In the genomic region with DNA sequence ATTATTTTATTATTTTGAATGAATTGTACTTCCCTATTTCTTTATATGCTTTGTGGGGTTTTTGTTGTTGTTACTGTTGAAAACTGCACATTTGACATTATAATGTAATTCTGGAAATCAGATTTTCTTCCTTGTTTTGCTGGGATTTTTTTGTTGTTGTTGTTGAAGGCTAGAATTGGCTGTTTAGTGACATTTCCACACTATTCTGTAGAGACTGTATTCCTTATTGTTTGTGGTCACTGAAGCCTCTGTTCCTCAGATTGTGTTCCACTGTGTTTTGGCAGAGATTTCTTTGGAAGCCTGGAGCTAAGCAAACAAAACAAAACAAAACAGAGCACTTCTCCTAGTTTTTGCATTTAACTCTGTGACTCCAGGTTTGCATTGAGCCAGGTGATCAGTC, we compare ENCODE assay signal across 25 cellular contexts. TPM values are rescaled to one million over a fixed set of nuclear protein-coding genes. Genes with fewer than 3 reads are reported as not detected.
DNase-seq lines count a peak whose midpoint lies in the region; ATAC-seq, FAIRE-seq and TF ChIP-seq lines count a peak whose summit lies in the region.
"Had no signal": no experiment of that assay in that cellular context is flagged by ENCODE, and none has a peak within 500 bp of the region (broad histone marks: within the 10 kb centered on the region; RNA-seq: fewer than 3 reads in every experiment).

No MANE protein-coding gene starts in this region.

- TF ChIP-seq POLR2A in K562 (conservative IDR thresholded peaks at IDR 0.05) (no peak), erythroblast (IDR thresholded peaks at IDR 0.05; ENCODE audit: low read length) (no peak)

- CTCF ChIA-PET in K562 (lab: Yijun Ruan, JAX; ENCODE audit: low intra/inter-chr PET ratio): interaction anchor here (0.7 kb wide), 1 partner anchor 896 kb away, joined by 3 read pairs; no protein-coding TSS in a partner anchor

- peaks cover 12% of the 10 kb centered on the region for H3K9me3 ChIP-seq in K562 (replicated peaks; ENCODE audit: control insufficient read depth, insufficient read depth, low read depth, low read length)

- no peak overlapping the region for H3K4me3 ChIP-seq in K562
- H3K4me3 ChIP-seq: BLaER1, GM12878, GM23338 had no signal

- no peak overlapping the region for H3K27ac Mint-ChIP-seq in activated naive CD8-positive, alpha-beta T cell treated with anti-CD3 and anti-CD28 coated beads, Interleukin-2, amount 50 U/mL, for 24 hours
- H3K27ac Mint-ChIP-seq: B cell; CD4-positive, CD25-positive, alpha-beta regulatory T cell; CD8-positive, alpha-beta T cell; GM23338; HFFc6 had no signal

- no peaks in the 10 kb centered on the region for H3K27me3 Mint-ChIP-seq in activated naive CD8-positive, alpha-beta T cell treated with anti-CD3 and anti-CD28 coated beads, Interleukin-2, amount 50 U/mL, for 24 hours
- H3K27me3 Mint-ChIP-seq: B cell; CD4-positive, CD25-positive, alpha-beta regulatory T cell had no signal

- no peaks in the 10 kb centered on the region for H3K4me1 ChIP-seq in K562 (replicated peaks in 1 of 2; ENCODE audit: control insufficient read depth in 2 of 2, insufficient read depth in 2 of 2, low read length in 2 of 2)
- H3K4me1 ChIP-seq: BLaER1, Caco-2 had no signal

- no peaks in the 10 kb centered on the region for H4K20me1 ChIP-seq in K562 (replicated peaks; ENCODE audit: control insufficient read depth, insufficient read depth, low read length)

- no peak overlapping the region for H2AFZ ChIP-seq in K562 (ENCODE audit: low read depth, low read length)
- H2AFZ ChIP-seq: GM23338 had no signal

- peaks cover 61% of the 10 kb centered on the region for H3K79me2 ChIP-seq in K562 (ENCODE audit: control insufficient read depth, insufficient read depth, low read length)

- DNase-seq in NCI-H2029 treated with DMSO at 0.1 percent for 48 hours (lab: John Stamatoyannopoulos, UW) (peak; percentile 17), NCI-H2029 (lab: John Stamatoyannopoulos, UW) (no peak), K562 (ENCODE audit: extremely low read depth in 1 of 4, low spot score in 3 of 4) (no peak), erythroblast (lab: John Stamatoyannopoulos, UW) (peak; percentile 29 to 51), DMS153 (lab: John Stamatoyannopoulos, UW) (no peak), NCI-H1694 (lab: John Stamatoyannopoulos, UW) (no peak)
- no peak for DNase-seq in activated CD4-positive, alpha-beta T cell treated with anti-CD3 and anti-CD28 coated beads, Interleukin-2, amount 50 U/mL, for 4 hours
- DNase-seq in activated naive CD8-positive, alpha-beta T cell treated with anti-CD3 and anti-CD28 coated beads, Interleukin-2, amount 50 U/mL, for 24 hours: no peak
- DNase-seq: Caco-2; CD4-positive, CD25-positive, alpha-beta regulatory T cell; CD8-positive, alpha-beta T cell; DMS79; EL; GDM1; H9; HFFc6 had no signal

- FAIRE-seq in K562 (lab: Jason Lieb, UNC): no peak
- FAIRE-seq: A204.1, GM12878, GM19239 had no signal

- no TSS peak for BruUV-seq in K562 (replicated peaks; lab: Mats Ljungman, UMichigan)

- in situ Hi-C loops in K562 (cut with MboI): no loop called here

- no peak overlapping the region for H3K27ac ChIP-seq in K562 (ENCODE audit: extremely low read depth, low read depth, low read length)
- H3K27ac ChIP-seq: 22Rv1, BLaER1, C4-2B had no signal

- no peak overlapping the region for H3K9ac ChIP-seq in K562 (ENCODE audit: insufficient read depth in 1 of 2, low read depth in 2 of 2, low read length in 2 of 2)
- H3K9ac ChIP-seq: BLaER1 had no signal

- H3K9me3 Mint-ChIP-seq in activated naive CD8-positive, alpha-beta T cell treated with anti-CD3 and anti-CD28 coated beads, Interleukin-2, amount 50 U/mL, for 24 hours: peaks cover 36% of the 10 kb centered on the region

- TF ChIP-seq RAD21 in K562 (CRISPR knock-in tag; conservative IDR thresholded peaks at IDR 0.05 in 1 of 2, IDR thresholded peaks at IDR 0.05 in 1 of 2): no peak

- ATAC-seq in K562: no peak
- ATAC-seq in activated naive CD8-positive, alpha-beta T cell treated with anti-CD3 and anti-CD28 coated beads, Interleukin-2, amount 50 U/mL, for 24 hours: no peak
- ATAC-seq: CD8-positive, alpha-beta T cell; GM12878; GM23338; HCT116 had no signal

- intact Hi-C loops in K562 (cut with micrococcal nuclease): no loop called here

- H3K27me3 ChIP-seq in K562 (ENCODE audit: control insufficient read depth in 2 of 2, insufficient read depth in 2 of 2, low read length in 2 of 2): no peaks in the 10 kb centered on the region
- H3K27me3 ChIP-seq: BLaER1 had no signal

- peaks cover 9% of the 10 kb centered on the region for H3K4me1 Mint-ChIP-seq in activated naive CD8-positive, alpha-beta T cell treated with anti-CD3 and anti-CD28 coated beads, Interleukin-2, amount 50 U/mL, for 24 hours
- H3K4me1 Mint-ChIP-seq: B cell, GM23338 had no signal

- no peaks in the 10 kb centered on the region for H3K9me1 ChIP-seq in K562 (ENCODE audit: control insufficient read depth, insufficient read depth, low read length)

- H3K4me3 Mint-ChIP-seq in activated naive CD8-positive, alpha-beta T cell treated with anti-CD3 and anti-CD28 coated beads, Interleukin-2, amount 50 U/mL, for 24 hours: no peak overlapping the region
- H3K4me3 Mint-ChIP-seq: B cell; CD4-positive, CD25-positive, alpha-beta regulatory T cell; CD8-positive, alpha-beta T cell; GM23338; H9; HFFc6 had no signal

- POLR2A ChIA-PET in K562 (lab: Yijun Ruan, JAX): no interaction called here

- no peak overlapping the region for H3K4me2 ChIP-seq in K562 (ENCODE audit: insufficient read depth, low read length)
- H3K4me2 ChIP-seq: BLaER1, GM23338 had no signal

- no peaks in the 10 kb centered on the region for H3K36me3 ChIP-seq in K562 (ENCODE audit: control insufficient read depth, insufficient read depth, low read length)

- no peak for TF ChIP-seq CTCF in K562 (IDR thresholded peaks at IDR 0.05 in 2 of 3, conservative IDR thresholded peaks at IDR 0.05 in 1 of 3; ENCODE audit: insufficient read depth in 2 of 3, low read depth in 1 of 3, low read length in 3 of 3)

- no peak for TF ChIP-seq EP300 in K562 (IDR thresholded peaks at IDR 0.05; ENCODE audit: low read length)

- peaks cover 38% of the 10 kb centered on the region for H3K36me3 Mint-ChIP-seq in activated naive CD8-positive, alpha-beta T cell treated with anti-CD3 and anti-CD28 coated beads, Interleukin-2, amount 50 U/mL, for 24 hours (ENCODE audit: low read depth)

TF ChIP-seq in K562, 482 proteins besides CTCF, POLR2A, EP300 and RAD21 (continues in another document):
- 0 out of 2 replicates have a peak, but pooled peaks have one; percentile 5 for TF ChIP-seq ZNF507 (tag; conservative IDR thresholded peaks at IDR 0.05)
- TF ChIP-seq YBX1 (IDR thresholded peaks at IDR 0.05): no peak
- TF ChIP-seq IRF1 (CRISPR knock-in tag; IDR thresholded peaks at IDR 0.05; ENCODE audit: borderline replicate concordance): no peak
- peak; percentile 100 for TF ChIP-seq ZNF175 (CRISPR knock-in tag; IDR thresholded peaks at IDR 0.05; ENCODE audit: low read depth)
- TF ChIP-seq RBM22 (IDR thresholded peaks at IDR 0.05; ENCODE audit: low read depth, low read length, poor library complexity, severe bottlenecking): no peak
- TF ChIP-seq, protein P1, sequence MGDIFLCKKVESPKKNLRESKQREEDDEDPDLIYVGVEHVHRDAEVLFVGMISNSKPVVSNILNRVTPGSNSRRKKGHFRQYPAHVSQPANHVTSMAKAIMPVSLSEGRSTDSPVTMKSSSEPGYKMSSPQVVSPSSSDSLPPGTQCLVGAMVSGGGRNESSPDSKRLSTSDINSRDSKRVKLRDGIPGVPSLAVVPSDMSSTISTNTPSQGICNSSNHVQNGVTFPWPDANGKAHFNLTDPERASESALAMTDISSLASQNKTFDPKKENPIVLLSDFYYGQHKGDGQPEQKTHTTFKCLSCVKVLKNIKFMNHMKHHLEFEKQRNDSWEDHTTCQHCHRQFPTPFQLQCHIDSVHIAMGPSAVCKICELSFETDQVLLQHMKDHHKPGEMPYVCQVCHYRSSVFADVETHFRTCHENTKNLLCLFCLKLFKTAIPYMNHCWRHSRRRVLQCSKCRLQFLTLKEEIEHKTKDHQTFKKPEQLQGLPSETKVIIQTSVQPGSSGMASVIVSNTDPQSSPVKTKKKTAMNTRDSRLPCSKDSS (IDR thresholded peaks at IDR 0.05; ENCODE audit: low read depth, partially characterized antibody): peak; percentile 23
- TF ChIP-seq ZKSCAN3 (CRISPR knock-in tag; IDR thresholded peaks at IDR 0.05): no peak
- no peak for TF ChIP-seq MAFF (IDR thresholded peaks at IDR 0.05; ENCODE audit: low read length)
- no peak for TF ChIP-seq POLR2G (IDR thresholded peaks at IDR 0.05; ENCODE audit: low read depth, low read length)

RNA-seq across cellular contexts. Expression of gene CDYL, which starts 52.9 kb away (rescaled TPM):
- 97.4 and 107 TPM in 2 replicates for total RNA-seq in K562 (2011; cell fraction: chromatin; rRNA removed; ENCODE audit: low replicate concordance)
- 24.0 and 27.2 TPM in 2 replicates for total RNA-seq in K562 (2011; cell fraction: nucleolus; rRNA removed)
- total RNA-seq in K562 (2011; cell fraction: nucleoplasm; rRNA removed): 47.5 and 53.3 TPM in 2 replicates
- total RNA-seq in K562 (2014; rRNA removed): 28.2 and 29.1 TPM in 2 replicates
- total RNA-seq in K562 (2014; rRNA removed; fragmentation: Illumina TruSeq; extraction: Trizol): 40.8 and 49.6 TPM in 2 replicates
- total RNA-seq in K562 (2015; rRNA removed; fragmentation: Illumina TruSeq; extraction: Trizol): 40.1 and 43.3 TPM in 2 replicates
- 42.3 and 44.8 TPM in 2 replicates for total RNA-seq in K562 (2021)
- 45.2 and 45.8 TPM in 2 replicates for polyA plus RNA-seq in K562 (2011; rRNA removed)
- polyA plus RNA-seq in K562 (2011; cell fraction: cytosol; rRNA removed): 17.9 and 27.1 TPM in 2 replicates
- 32.7 and 41.9 TPM in 2 replicates for polyA plus RNA-seq in K562 (2011; cell fraction: nucleus; rRNA removed)
- 19.0 and 20.5 TPM in 2 replicates for polyA plus RNA-seq in K562 (2012)
- 39.0 and 42.1 TPM in 2 replicates for polyA plus RNA-seq in K562 (2014; fragmentation: Illumina TruSeq; extraction: Trizol)
- polyA plus RNA-seq in K562 (2014; fragmentation: Nextera tagmentation; extraction: Ambion mirVana): 1 to 10 TPM; 8.1 to 8.9 TPM
- 21.9 and 23.0 TPM in 2 replicates for polyA plus RNA-seq in K562 (2014; rRNA removed)
- 137 and 190 TPM in 2 replicates for polyA minus RNA-seq in K562 (2011; rRNA and poly(A)+ RNA removed)
- 45.0 and 56.9 TPM in 2 replicates for polyA minus RNA-seq in K562 (2011; cell fraction: cytosol; rRNA and poly(A)+ RNA removed)
- 19.1 and 40.3 TPM in 2 replicates for polyA minus RNA-seq in K562 (2011; cell fraction: nucleus; rRNA and poly(A)+ RNA removed)

Comparison
In these comparisons a context has a peak if more than half of its experiments do, and no peak if none do; other contexts are left out.
1. DNase-seq: peak in NCI-H2029 treated with DMSO at 0.1 percent for 48 hours (single experiment) and erythroblast (2 of 2); none in NCI-H2029 (single experiment), K562 (0 of 4), DMS153 (single experiment), NCI-H1694 (single experiment), activated CD4-positive, alpha-beta T cell treated with anti-CD3 and anti-CD28 coated beads, Interleukin-2, amount 50 U/mL, for 4 hours (0 of 2) and activated naive CD8-positive, alpha-beta T cell treated with anti-CD3 and anti-CD28 coated beads, Interleukin-2, amount 50 U/mL, for 24 hours (single experiment).